8 cellular contexts compared by ENCODE assay signal in the genomic region with DNA sequence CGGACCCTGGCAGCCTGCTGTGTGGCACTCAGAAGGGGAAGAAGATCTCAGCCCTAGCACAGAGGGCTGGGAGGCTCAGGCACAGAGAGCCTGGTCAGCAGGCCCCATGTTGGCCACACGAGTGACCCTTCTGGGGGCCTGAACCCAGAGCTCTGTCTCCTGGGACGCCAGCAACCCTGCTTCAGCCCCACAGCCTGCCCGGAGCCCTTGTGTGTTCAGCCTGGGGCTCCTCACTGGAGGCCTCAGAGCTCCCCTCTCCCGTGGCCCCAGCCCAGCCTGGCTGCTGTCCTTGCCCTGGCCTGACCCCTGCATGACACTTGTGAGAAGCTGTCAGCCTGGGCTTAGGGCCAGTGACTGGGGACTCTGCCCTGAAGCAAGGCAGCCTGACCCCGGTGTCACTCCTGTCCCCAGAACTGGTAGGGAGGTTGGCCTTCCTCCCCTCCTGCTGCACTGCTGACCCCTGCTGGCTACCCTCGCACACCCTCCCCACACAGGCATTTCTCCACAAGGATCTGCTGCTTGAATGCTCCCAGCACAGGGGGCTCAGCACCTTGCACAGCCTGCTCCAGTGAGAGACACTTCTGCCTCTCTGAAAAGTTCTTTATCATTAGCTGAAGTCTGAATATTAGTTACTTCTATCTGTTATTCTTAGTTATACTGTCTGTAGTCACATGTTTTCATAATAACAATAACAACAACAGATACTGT. TPM values are rescaled to one million over a fixed set of nuclear protein-coding genes. Genes with fewer than 3 reads are reported as not detected.
DNase-seq lines count a peak whose midpoint lies in the region; ATAC-seq lines count a peak whose summit lies in the region.

No MANE protein-coding gene starts in this region.

- DNase-seq in D341Med (ENCODE audit: low spot score) (peak; percentile 81), HT-29 (ENCODE audit: low spot score) (peak; percentile 73), RPMI7951 (ENCODE audit: low read depth) (peak; percentile 61), amygdala (lab: John Stamatoyannopoulos, UW) (peak in 43 of 56 donors; percentile 3 to 76 (median 44)), iPS-NIHi7 (ENCODE audit: extremely low spot score) (peak; percentile 65)
- peak; percentile 41 for DNase-seq in stimulated activated CD4-positive, alpha-beta T cell treated with anti-CD3 and anti-CD28 coated beads, Interleukin-1b, Interleukin-23, amount 100 ng/mL, for 48 hours

- no peak for ATAC-seq in GM21526 (IDR thresholded peaks at IDR 0.05; ENCODE audit: low FRiP score, unreplicated experiment)
- ATAC-seq in GM21367 (IDR thresholded peaks at IDR 0.05; ENCODE audit: unreplicated experiment): no peak

RNA-seq across cellular contexts. Expression of gene IP6K3, which starts 15.4 kb away (rescaled TPM):
- not detected in 2 replicates for total RNA-seq in HT-29 (2014; rRNA removed; shearing (Covaris generic))
- total RNA-seq in RPMI7951 (2014; rRNA removed; shearing (Covaris generic)): 0.36 and 1.1 TPM in 2 replicates

RNA-seq across cellular contexts. Expression of gene LEMD2, which starts 26.9 kb away (rescaled TPM):
- total RNA-seq in HT-29 (2014; rRNA removed; shearing (Covaris generic)): 42.1 and 50.2 TPM in 2 replicates
- 34.1 and 46.9 TPM in 2 replicates for total RNA-seq in RPMI7951 (2014; rRNA removed; shearing (Covaris generic))

RNA-seq across cellular contexts. Expression of gene MLN, which starts 41.7 kb away (rescaled TPM):
- not detected in 2 replicates for total RNA-seq in HT-29 (2014; rRNA removed; shearing (Covaris generic))
- not detected in 2 replicates for total RNA-seq in RPMI7951 (2014; rRNA removed; shearing (Covaris generic))

RNA-seq across cellular contexts. Expression of gene UQCC2, which starts 50.6 kb away (rescaled TPM):
- 43.4 and 49.0 TPM in 2 replicates for total RNA-seq in HT-29 (2014; rRNA removed; shearing (Covaris generic))
- 58.2 and 66.4 TPM in 2 replicates for total RNA-seq in RPMI7951 (2014; rRNA removed; shearing (Covaris generic))
